In the genomic region with DNA sequence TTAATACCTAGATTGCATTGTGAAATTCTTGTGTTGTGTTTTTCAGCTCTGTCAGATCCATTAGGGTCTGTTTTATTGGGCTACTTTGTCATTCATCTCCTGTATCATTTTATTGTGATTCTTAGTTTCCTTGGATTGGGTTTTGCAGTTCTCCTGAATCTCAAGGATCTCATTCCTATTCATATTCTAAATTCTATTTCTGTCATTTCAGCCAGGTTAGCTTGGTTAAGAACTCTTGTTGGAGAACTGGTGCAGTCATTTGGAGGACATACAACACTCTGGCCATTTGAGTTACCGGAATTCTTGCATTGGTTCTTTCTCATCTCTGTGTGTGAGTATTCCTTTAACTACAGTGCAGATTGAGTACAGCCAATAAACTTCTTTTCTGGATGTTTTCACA, we compare ENCODE assay signal across 24 cellular contexts.
"Had no signal": no experiment of that assay in that cellular context is flagged by ENCODE, and none has a peak within 500 bp of the region (broad histone marks: within the 10 kb centered on the region; RNA-seq: fewer than 3 reads in every experiment).

No MANE protein-coding gene starts in this region.

- DNase-seq: colonic mucosa; cortex of kidney; dermis blood vessel endothelial cell; dorsolateral prefrontal cortex; effector CD4-positive, alpha-beta T cell; effector CD8-positive, alpha-beta T cell; effector memory CD4-positive, alpha-beta T cell; effector memory CD8-positive, alpha-beta T cell; endodermal cell; erythroblast; esophagus squamous epithelium; foreskin fibroblast; foreskin keratinocyte; foreskin melanocyte; gastrocnemius medialis; glutamatergic neuron; head of caudate nucleus; heart left ventricle; heart right ventricle had no signal

- H3K4me3 ChIP-seq: colonic mucosa, coronary artery, dorsolateral prefrontal cortex, esophagus muscularis mucosa, esophagus squamous epithelium, gastrocnemius medialis, gastroesophageal sphincter, heart left ventricle, heart right ventricle had no signal

- H3K9me3 ChIP-seq: colonic mucosa, gastrocnemius medialis had no signal

- H3K36me3 ChIP-seq: colonic mucosa, esophagus muscularis mucosa, esophagus squamous epithelium, gastrocnemius medialis, gastroesophageal sphincter, heart left ventricle, heart right ventricle had no signal

- H3K27ac ChIP-seq: colonic mucosa, coronary artery, dorsolateral prefrontal cortex, epithelial cell of prostate, esophagus muscularis mucosa, esophagus squamous epithelium, foreskin keratinocyte, gastrocnemius medialis, gastroesophageal sphincter, heart left ventricle, heart right ventricle had no signal

- H3K4me1 ChIP-seq: colonic mucosa, esophagus muscularis mucosa, esophagus squamous epithelium, foreskin keratinocyte, gastrocnemius medialis, gastroesophageal sphincter, heart left ventricle, heart right ventricle had no signal

- ATAC-seq: effector memory CD8-positive, alpha-beta T cell; esophagus mucosa; foreskin keratinocyte; gastrocnemius medialis; gastroesophageal sphincter; heart left ventricle; heart right ventricle had no signal
